Comparison of ENCODE assay signal across 24 cellular contexts in genomic region chr13:28630864-28631263, GRCh38.
"Had no signal": no experiment of that assay in that cellular context is flagged by ENCODE, and none has a peak within 500 bp of the region (broad histone marks: within the 10 kb centered on the region; RNA-seq: fewer than 3 reads in every experiment).

No MANE protein-coding gene starts in this region.

- H3K36me3 ChIP-seq: gastroesophageal sphincter, heart left ventricle, neural progenitor cell, prostate gland, right atrium auricular region, stomach, tibial artery, upper lobe of left lung, uterus had no signal

- DNase-seq: dorsolateral prefrontal cortex; effector CD4-positive, alpha-beta T cell; foreskin keratinocyte; heart left ventricle; kidney; mesendoderm; midbrain; naive thymus-derived CD4-positive, alpha-beta T cell; stimulated activated CD4-positive, alpha-beta T cell treated with anti-CD3 and anti-CD28 coated beads, Interleukin-2, amount 100 ng/mL, for 24 hours; stimulated activated CD4-positive, alpha-beta T cell treated with anti-CD3 and anti-CD28 coated beads, Interleukin-4, amount 100 ng/mL, for 24 hours; stimulated activated naive CD4-positive, alpha-beta T cell treated with Interleukin-2 at 50 U/mL for 16 hours; stomach; tibial artery; upper lobe of left lung; uterus had no signal

- H3K4me1 ChIP-seq: foreskin keratinocyte, gastroesophageal sphincter, neural progenitor cell, parathyroid adenoma, prostate gland, right atrium auricular region, stomach, tibial artery, upper lobe of left lung, uterus had no signal

- H3K9me3 ChIP-seq: gastroesophageal sphincter, heart left ventricle, right atrium auricular region, stomach, tibial artery, upper lobe of left lung, uterus had no signal

- ATAC-seq: foreskin keratinocyte; gastroesophageal sphincter; heart left ventricle; left lobe of liver; naive thymus-derived CD4-positive, alpha-beta T cell; sciatic nerve; stimulated activated effector memory CD8-positive, alpha-beta T cell treated with anti-CD3 and anti-CD28 coated beads, Interleukin-12 subunit alpha, Interleukin-12 subunit beta, amount 100 ng/mL, for 72 hours had no signal

- H3K4me3 ChIP-seq: dorsolateral prefrontal cortex, gastroesophageal sphincter, heart left ventricle, hepatocyte, neural progenitor cell, prostate gland, right atrium auricular region, stomach, tibial artery, upper lobe of left lung, uterus had no signal

- H3K27ac ChIP-seq: dorsolateral prefrontal cortex, foreskin keratinocyte, gastroesophageal sphincter, heart left ventricle, hepatocyte, neural progenitor cell, parathyroid adenoma, prostate gland, right atrium auricular region, stomach, tibial artery, upper lobe of left lung, uterus had no signal

- H3K27me3 ChIP-seq: dorsolateral prefrontal cortex, heart left ventricle, hepatocyte, neural progenitor cell, right atrium auricular region, tibial artery, upper lobe of left lung, uterus had no signal
